8 cellular contexts compared by ENCODE assay signal in the genomic region with DNA sequence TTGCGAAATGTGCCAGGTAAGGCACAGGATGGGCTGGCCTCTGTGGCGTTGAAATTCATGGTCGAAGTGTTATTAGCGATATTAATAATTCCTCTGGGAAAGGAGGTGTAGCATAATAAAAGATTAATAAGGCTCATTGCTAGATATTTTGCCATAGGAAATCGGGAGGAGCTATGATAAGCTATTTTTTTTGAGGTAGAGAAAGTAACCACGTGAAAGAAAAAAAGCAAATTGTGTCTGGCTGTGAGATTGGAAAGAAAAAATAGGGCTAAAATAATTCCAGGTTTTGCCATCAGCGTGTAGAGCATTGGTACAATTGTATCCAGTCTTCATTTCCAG. TPM values are rescaled to one million over a fixed set of nuclear protein-coding genes. Genes with fewer than 3 reads are reported as not detected.
DNase-seq lines count a peak whose midpoint lies in the region; ATAC-seq, FAIRE-seq and TF ChIP-seq lines count a peak whose summit lies in the region.

No MANE protein-coding gene starts in this region.

- H3K27me3 ChIP-seq in astrocyte (ENCODE audit: insufficient read depth, low read length), result no peaks in the 10 kb centered on the region
- peaks cover 7 to 28% of the 10 kb centered on the region in 2 experiments for H3K27me3 ChIP-seq in HepG2 (ENCODE audit: control insufficient read depth in 1 of 2, insufficient read depth in 2 of 2, low read length in 2 of 2)
- no peaks in the 10 kb centered on the region for H3K27me3 ChIP-seq in suprapubic skin

- TF ChIP-seq EP300 in HepG2 (IDR thresholded peaks at IDR 0.05; ENCODE audit: low read depth in 2 of 2, low read length in 2 of 2) (no peak), HepG2 (CRISPR knock-in tag; IDR thresholded peaks at IDR 0.05; ENCODE audit: borderline replicate concordance) (no peak), suprapubic skin (IDR thresholded peaks at IDR 0.05) (no peak)

- TF ChIP-seq CTCF in astrocyte (IDR thresholded peaks at IDR 0.05; ENCODE audit: insufficient read depth, low read depth, low read length), result no peak
- TF ChIP-seq CTCF in HepG2 (CRISPR knock-in tag; IDR thresholded peaks at IDR 0.05), result no peak
- no peak for TF ChIP-seq CTCF in suprapubic skin (IDR thresholded peaks at IDR 0.05)

- no TSS peak for BruUV-seq in HepG2 (replicated peaks; lab: Mats Ljungman, UMichigan)

- peak overlapping the region; percentile 89 for H3K27ac ChIP-seq in astrocyte (ENCODE audit: low read depth, low read length)
- H3K27ac ChIP-seq in HepG2 (ENCODE audit: extremely low read length, insufficient read depth, low read length), result no peak overlapping the region
- no peak overlapping the region for H3K27ac ChIP-seq in suprapubic skin

- H3K9me3 ChIP-seq in astrocyte (ENCODE audit: insufficient read depth, low read depth, low read length) (no peaks in the 10 kb centered on the region), HepG2 (ENCODE audit: low read length) (no peaks in the 10 kb centered on the region), suprapubic skin (no peaks in the 10 kb centered on the region)

- H3K9me3 Mint-ChIP-seq in T-helper 2 cell treated with Interferon-gamma antibody and Interleukin-4, amounts not matched to agents 5 μg/mL and 100 μg/mL, for 36 hours, result no peaks in the 10 kb centered on the region
- H3K9me3 Mint-ChIP-seq in astrocyte (ENCODE audit: unreplicated experiment), result no peaks in the 10 kb centered on the region

- H3K27me3 Mint-ChIP-seq in T-helper 2 cell treated with Interferon-gamma antibody and Interleukin-4, amounts not matched to agents 5 μg/mL and 100 μg/mL, for 36 hours (ENCODE audit: low read depth), result peaks cover 63% of the 10 kb centered on the region
- H3K27me3 Mint-ChIP-seq in astrocyte (ENCODE audit: low read depth, unreplicated experiment), result no peaks in the 10 kb centered on the region

- H2AFZ ChIP-seq in astrocyte (ENCODE audit: low read depth, low read length) (peak overlapping the region; percentile 60), HepG2 (ENCODE audit: low read length) (no peak overlapping the region)

- H3K27ac Mint-ChIP-seq in T-helper 2 cell treated with Interferon-gamma antibody and Interleukin-4, amounts not matched to agents 5 μg/mL and 100 μg/mL, for 36 hours, result peak overlapping the region; percentile 47
- peak overlapping the region; percentile 71 for H3K27ac Mint-ChIP-seq in astrocyte (ENCODE audit: unreplicated experiment)

- CTCF ChIA-PET in HepG2 (lab: Yijun Ruan, JAX; ENCODE audit: low intra/inter-chr PET ratio, low total read pairs), result interaction anchor here (2.0 to 3.8 kb wide), 2 partner anchors 263 to 295 kb away, joined by 17 to 78 read pairs; no protein-coding TSS in a partner anchor

- H3K79me2 ChIP-seq in astrocyte (ENCODE audit: insufficient read depth, low read length), result peaks cover 57% of the 10 kb centered on the region
- H3K79me2 ChIP-seq in HepG2 (ENCODE audit: insufficient read depth, low read length), result no peaks in the 10 kb centered on the region

- TF ChIP-seq POLR2A in HepG2 (IDR thresholded peaks at IDR 0.05; ENCODE audit: insufficient read depth in 1 of 2, low read depth in 2 of 2, low read length in 2 of 2) (no peak), suprapubic skin (IDR thresholded peaks at IDR 0.05) (no peak)

- H3K9ac ChIP-seq in astrocyte (ENCODE audit: low read length) (peak overlapping the region; percentile 97), HepG2 (ENCODE audit: insufficient read depth, low read depth, low read length) (no peak overlapping the region)

- H3K4me1 Mint-ChIP-seq in T-helper 2 cell treated with Interferon-gamma antibody and Interleukin-4, amounts not matched to agents 5 μg/mL and 100 μg/mL, for 36 hours (ENCODE audit: low read depth), result peaks cover 23% of the 10 kb centered on the region
- peaks cover 26% of the 10 kb centered on the region for H3K4me1 Mint-ChIP-seq in astrocyte (ENCODE audit: low read depth, unreplicated experiment)

- FAIRE-seq in astrocyte (lab: Jason Lieb, UNC) (no peak), HepG2 (lab: Jason Lieb, UNC) (no peak)

- in situ Hi-C loops in HepG2 (cut with HindIII; ENCODE audit: extremely low pct_ligation_motif_present, low pct_unique_long_range_greater_than_20kb), result loop anchor here (5.0 kb wide), 1 partner anchor 265 kb away; no protein-coding TSS in a partner anchor

- intact Hi-C loops in HepG2 (cut with micrococcal nuclease; ENCODE audit: unreplicated experiment), result no loop called here

- H3K36me3 Mint-ChIP-seq in T-helper 2 cell treated with Interferon-gamma antibody and Interleukin-4, amounts not matched to agents 5 μg/mL and 100 μg/mL, for 36 hours (ENCODE audit: low read depth), result no peaks in the 10 kb centered on the region
- peaks cover 6% of the 10 kb centered on the region for H3K36me3 Mint-ChIP-seq in astrocyte (ENCODE audit: low read depth, unreplicated experiment)

- H3K4me1 ChIP-seq in astrocyte (ENCODE audit: insufficient read depth, low read length) (peaks cover 30% of the 10 kb centered on the region), HepG2 (ENCODE audit: insufficient read depth, low read length) (peaks cover 13% of the 10 kb centered on the region), suprapubic skin (peaks cover 29% of the 10 kb centered on the region)

- H3K4me3 ChIP-seq in astrocyte (ENCODE audit: insufficient read depth, low read depth, low read length), result peak overlapping the region; percentile 98
- H3K4me3 ChIP-seq in HepG2 (replicated peaks in 1 of 3; ENCODE audit: insufficient read depth in 1 of 3, low read depth in 2 of 3, low read length in 3 of 3), result peak overlapping the region in 2 of 3 experiments; percentile 61 to 76; a peak in 4 of 6 replicates
- H3K4me3 ChIP-seq in suprapubic skin, result peak overlapping the region; percentile 82

- H3K36me3 ChIP-seq in astrocyte (ENCODE audit: insufficient read depth, low read length), result no peaks in the 10 kb centered on the region
- H3K36me3 ChIP-seq in HepG2 (replicated peaks in 1 of 2; ENCODE audit: control insufficient read depth in 1 of 2, insufficient read depth in 2 of 2, low read length in 2 of 2), result no peaks in the 10 kb centered on the region
- no peaks in the 10 kb centered on the region for H3K36me3 ChIP-seq in suprapubic skin

- ATAC-seq in HepG2 (no peak), HG02852 (IDR thresholded peaks at IDR 0.05; ENCODE audit: unreplicated experiment) (no peak)

- no peak for TF ChIP-seq RAD21 in HepG2 (CRISPR knock-in tag; IDR thresholded peaks at IDR 0.05)

- H4K20me1 ChIP-seq in astrocyte (ENCODE audit: insufficient read depth, low read length) (peaks cover 27% of the 10 kb centered on the region), HepG2 (ENCODE audit: insufficient read depth, low read length) (no peaks in the 10 kb centered on the region)

- no peak for DNase-seq in T-helper 2 cell treated with Interferon-gamma antibody and Interleukin-4, amounts not matched to agents 5 μg/mL and 100 μg/mL, for 36 hours (ENCODE audit: low spot score)
- DNase-seq in T-helper 2 cell (no peak), astrocyte (ENCODE audit: low read depth) (no peak), HepG2 (ENCODE audit: low spot score) (no peak), suprapubic skin (ENCODE audit: low spot score in 2 of 2) (no peak), NOMO-1 treated with dmso at 0.1 percent for 144 hours (lab: John Stamatoyannopoulos, UW; ENCODE audit: unreplicated experiment) (no peak), NCI-H2107 treated with DMSO at 0.1 percent for 48 hours (lab: John Stamatoyannopoulos, UW; ENCODE audit: unreplicated experiment) (no peak)

- H3K4me3 Mint-ChIP-seq in T-helper 2 cell treated with Interferon-gamma antibody and Interleukin-4, amounts not matched to agents 5 μg/mL and 100 μg/mL, for 36 hours, result peak overlapping the region; percentile 82
- peak overlapping the region; percentile 85 for H3K4me3 Mint-ChIP-seq in astrocyte (ENCODE audit: unreplicated experiment)

- H3K4me2 ChIP-seq in astrocyte (ENCODE audit: low read length) (peak overlapping the region; percentile 94), HepG2 (ENCODE audit: low read depth, low read length) (peak overlapping the region; percentile 73)

- WGBS in HepG2 (ENCODE audit: low lambda C conversion rate), result 14% methylated on average over 7 of the region's 7 CpGs
- WGBS in suprapubic skin, result 1% methylated on average over 7 of the region's 7 CpGs

- POLR2A ChIA-PET in HepG2 (lab: Yijun Ruan, JAX), result no interaction called here

TF ChIP-seq in HepG2, 621 proteins besides CTCF, POLR2A, EP300 and RAD21 (continues in another document):
- TF ChIP-seq ZNF124 (CRISPR knock-in tag; IDR thresholded peaks at IDR 0.05) (no peak), ZNF83 (CRISPR knock-in tag; IDR thresholded peaks at IDR 0.05; ENCODE audit: borderline replicate concordance) (no peak), CBX2 (IDR thresholded peaks at IDR 0.05; ENCODE audit: low read depth, low read length) (0 out of 2 replicates have a peak, but pooled peaks have one; percentile 26), CBX2 (CRISPR knock-in tag; IDR thresholded peaks at IDR 0.05; ENCODE audit: low read depth) (no peak), ZSCAN12 (CRISPR knock-in tag; IDR thresholded peaks at IDR 0.05) (no peak)

RNA-seq across cellular contexts. Expression of a gene that starts 1.0 kb away (rescaled TPM):
- total RNA-seq in astrocyte, result 62.2 and 66.9 TPM in 2 replicates
- total RNA-seq in HepG2 (2016; rRNA removed; fragmentation: Illumina TruSeq; extraction: Trizol), result 0.06 and 0.20 TPM in 2 replicates
- total RNA-seq in HepG2 (2016; cell fraction: cytosol; rRNA removed; fragmentation: Illumina TruSeq; extraction: Trizol; ENCODE audit: low read depth), result not detected in 2 replicates
- 0.26 and 0.37 TPM in 2 replicates for total RNA-seq in HepG2 (2016; cell fraction: insoluble cytoplasmic fraction; rRNA removed; fragmentation: Illumina TruSeq; extraction: Trizol)
- 0.21 and 0.62 TPM in 2 replicates for total RNA-seq in HepG2 (2016; cell fraction: membrane; rRNA removed; fragmentation: Illumina TruSeq; extraction: Trizol)
- 0.12 and 0.44 TPM in 2 replicates for total RNA-seq in HepG2 (2016; cell fraction: nucleus; rRNA removed; fragmentation: Illumina TruSeq; extraction: Trizol)
- 0.08 and 0.61 TPM in 2 replicates for polyA plus RNA-seq in HepG2 (2011; rRNA removed)
- polyA plus RNA-seq in HepG2 (2011; cell fraction: cytosol; rRNA removed), result 0.03 and 0.28 TPM in 2 replicates
- 0.16 and 0.17 TPM in 2 replicates for polyA plus RNA-seq in HepG2 (2011; cell fraction: nucleus; rRNA removed)
- 0.05 TPM in 2 replicates for polyA plus RNA-seq in HepG2 (2012)
- polyA plus RNA-seq in HepG2 (2016; cell fraction: cytosol; fragmentation: Illumina TruSeq; extraction: Trizol; ENCODE audit: low read depth), result not detected in 2 replicates
- 0.04 and 0.07 TPM in 2 replicates for polyA plus RNA-seq in HepG2 (2016; cell fraction: insoluble cytoplasmic fraction; fragmentation: Illumina TruSeq; extraction: Trizol; ENCODE audit: low read depth)
- polyA plus RNA-seq in HepG2 (2016; cell fraction: membrane; fragmentation: Illumina TruSeq; extraction: Trizol; ENCODE audit: low read depth), result 0.02 TPM in 2 replicates
- polyA plus RNA-seq in HepG2 (2016; cell fraction: nucleus; fragmentation: Illumina TruSeq; extraction: Trizol; ENCODE audit: insufficient read depth, low read depth), result 0.08 and 0.17 TPM in 2 replicates
- 0.34 and 379 TPM in 2 replicates for polyA minus RNA-seq in HepG2 (2011; rRNA and poly(A)+ RNA removed; ENCODE audit: low replicate concordance)
- 0.09 and 0.10 TPM in 2 replicates for polyA minus RNA-seq in HepG2 (2011; cell fraction: cytosol; rRNA and poly(A)+ RNA removed)
- polyA minus RNA-seq in HepG2 (2011; cell fraction: nucleus; rRNA and poly(A)+ RNA removed), result 1.2 and 2.3 TPM in 2 replicates
- total RNA-seq in suprapubic skin, result 10 to 100 TPM; 38.8 to 82.4 (median 50.4) TPM

Comparison
In these comparisons a context has a peak if more than half of its experiments do, and no peak if none do; other contexts are left out.
1. RNA of a gene that starts 1.0 kb away (total RNA-seq): 62.2 to 66.9 TPM in astrocyte and 38.8 to 82.4 TPM in suprapubic skin; 0.06 to 0.62 TPM in HepG2; every median in the first group is over 10 times any median in the second.
2. Peak in every context shown above with its lines, with median percentiles within 50 percentile points of each other: H3K4me3 ChIP-seq.